In the genomic region with DNA sequence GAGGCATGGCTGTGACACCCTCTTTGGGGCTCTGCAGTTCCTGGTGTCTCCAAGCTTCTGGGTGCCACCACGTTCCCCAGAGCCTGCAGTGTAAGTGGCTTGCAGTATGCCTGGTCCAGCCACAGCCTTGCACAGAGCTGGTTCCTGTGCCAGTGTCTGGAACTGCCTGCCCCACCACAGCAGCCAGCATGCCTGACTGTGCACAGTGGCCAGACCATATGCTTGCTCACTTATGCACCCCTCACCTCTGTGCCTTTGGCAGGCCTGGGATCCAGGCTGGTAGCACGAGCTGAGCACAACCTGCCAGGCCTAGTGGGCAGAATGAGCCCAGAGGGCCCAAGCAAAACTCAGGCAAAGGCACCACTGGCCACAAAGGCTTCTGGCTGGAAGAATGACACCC, we compare ENCODE assay signal across 21 cellular contexts.
DNase-seq lines count a peak whose midpoint lies in the region; ATAC-seq, FAIRE-seq and TF ChIP-seq lines count a peak whose summit lies in the region.
"Had no signal": no experiment of that assay in that cellular context is flagged by ENCODE, and none has a peak within 500 bp of the region (broad histone marks: within the 10 kb centered on the region; RNA-seq: fewer than 3 reads in every experiment).

No MANE protein-coding gene starts in this region.

- H4K91ac ChIP-seq in neuronal stem cell (ENCODE audit: low read depth, low read length, poor library complexity) = peak overlapping the region; percentile 64

- no peak for FAIRE-seq in HepG2 (lab: Jason Lieb, UNC)
- FAIRE-seq: A549, D721Med, GM12892, GM18507, H54 had no signal

- H3K14ac ChIP-seq in neuronal stem cell (ENCODE audit: low read length) = peak overlapping the region; percentile 82

- H4K8ac ChIP-seq in neuronal stem cell (ENCODE audit: low read depth, low read length) = no peak overlapping the region

- H3K27me3 ChIP-seq in HepG2 (ENCODE audit: control insufficient read depth in 1 of 2, insufficient read depth in 2 of 2, low read length in 2 of 2) (no peaks in the 10 kb centered on the region), right lobe of liver (no peaks in the 10 kb centered on the region), neuronal stem cell (ENCODE audit: control insufficient read depth in 3 of 3, insufficient read depth in 3 of 3, low read depth in 1 of 3, low read length in 3 of 3) (no peaks in the 10 kb centered on the region), upper lobe of left lung (no peaks in the 10 kb centered on the region)

- no peaks in the 10 kb centered on the region for H4K20me1 ChIP-seq in HepG2 (ENCODE audit: insufficient read depth, low read length)

- no peak overlapping the region for H3K27ac ChIP-seq in HepG2 (ENCODE audit: extremely low read length, insufficient read depth, low read length)
- H3K27ac ChIP-seq in right lobe of liver = no peak overlapping the region
- no peak overlapping the region for H3K27ac ChIP-seq in neuronal stem cell (replicated peaks; ENCODE audit: low read length)
- H3K27ac ChIP-seq in upper lobe of left lung = no peak overlapping the region
- H3K27ac ChIP-seq: 22Rv1, A549, C4-2B, GM23248 had no signal

- H3K4me3 ChIP-seq in HepG2 (replicated peaks in 1 of 3; ENCODE audit: insufficient read depth in 1 of 3, low read depth in 2 of 3, low read length in 3 of 3) (no peak overlapping the region), right lobe of liver (no peak overlapping the region), neuronal stem cell (ENCODE audit: low read length in 2 of 2) (peak overlapping the region in 1 of 2 donors; percentile 63), upper lobe of left lung (no peak overlapping the region)
- H3K4me3 ChIP-seq: A549, GM23248 had no signal

- H3K36me3 ChIP-seq in HepG2 (replicated peaks in 1 of 2; ENCODE audit: control insufficient read depth in 1 of 2, insufficient read depth in 2 of 2, low read length in 2 of 2) = no peaks in the 10 kb centered on the region
- no peaks in the 10 kb centered on the region for H3K36me3 ChIP-seq in right lobe of liver
- no peaks in the 10 kb centered on the region for H3K36me3 ChIP-seq in neuronal stem cell (replicated peaks in 1 of 2; ENCODE audit: control insufficient read depth in 2 of 2, insufficient read depth in 2 of 2, low read length in 2 of 2)
- H3K36me3 ChIP-seq in upper lobe of left lung = no peaks in the 10 kb centered on the region

- peak overlapping the region; percentile 46 for H2BK12ac ChIP-seq in neuronal stem cell (ENCODE audit: low read length)

- 0% methylated on average over 1 of the region's 2 CpGs for WGBS in HepG2 (ENCODE audit: low lambda C conversion rate)
- WGBS in right lobe of liver (ENCODE audit: insufficient coverage, low coverage, low lambda C conversion rate, missing lambda C conversion rate) = no CpG with 5 or more reads among the region's 2 CpGs
- no CpG with 5 or more reads among the region's 2 CpGs for WGBS in neuronal stem cell (ENCODE audit: extremely low coverage in 2 of 2, insufficient read length in 2 of 2, insufficient replicate concordance in 1 of 2), 2 donors
- 67 to 81% methylated on average over 1 to 2 of the region's 2 CpGs for WGBS in upper lobe of left lung, 2 donors

- H2BK15ac ChIP-seq in neuronal stem cell (ENCODE audit: low read length) = no peak overlapping the region

- intact Hi-C loops in HepG2 (cut with micrococcal nuclease; ENCODE audit: unreplicated experiment) (no loop called here), right lobe of liver (cut with DNase I) (no loop called here)

- no peaks in the 10 kb centered on the region for H3K9me3 ChIP-seq in HepG2 (ENCODE audit: low read length)
- no peaks in the 10 kb centered on the region for H3K9me3 ChIP-seq in right lobe of liver
- H3K9me3 ChIP-seq in neuronal stem cell (replicated peaks in 1 of 2; ENCODE audit: control insufficient read depth in 2 of 2, insufficient read depth in 1 of 2, low read depth in 1 of 2, low read length in 2 of 2) = peaks cover 0 to 2% of the 10 kb centered on the region in 2 donors
- H3K9me3 ChIP-seq in upper lobe of left lung = peaks cover 0 to 2% (median 0%) of the 10 kb centered on the region in 4 donors
- H3K9me3 ChIP-seq: A549, Caco-2 had no signal

- H3K4me2 ChIP-seq in HepG2 (ENCODE audit: low read depth, low read length) = no peak overlapping the region
- no peak overlapping the region for H3K4me2 ChIP-seq in neuronal stem cell (ENCODE audit: insufficient read depth, low read length, poor library complexity, severe bottlenecking)
- H3K4me2 ChIP-seq: A549 had no signal

- peak overlapping the region; percentile 47 for H2BK120ac ChIP-seq in neuronal stem cell (ENCODE audit: low read depth, low read length)

- POLR2A ChIA-PET in HepG2 (lab: Yijun Ruan, JAX) = no interaction called here

- CTCF ChIA-PET in HepG2 (lab: Yijun Ruan, JAX; ENCODE audit: low intra/inter-chr PET ratio, low total read pairs) = no interaction called here

- peak; percentile 50; the same call in 2 of the 3 replicates for ATAC-seq in HepG2
- ATAC-seq in right lobe of liver = no peak
- peak; percentile 17 to 41 for ATAC-seq in upper lobe of left lung (ENCODE audit: low FRiP score in 2 of 2)
- no peak for ATAC-seq in HG02678 (IDR thresholded peaks at IDR 0.05; ENCODE audit: unreplicated experiment)
- ATAC-seq: A549, HCT116 had no signal

- no peak overlapping the region for H2BK5ac ChIP-seq in neuronal stem cell (ENCODE audit: low read length)

- H3K18ac ChIP-seq in neuronal stem cell (ENCODE audit: low read length) = no peak overlapping the region

- no peaks in the 10 kb centered on the region for H3K4me1 ChIP-seq in HepG2 (ENCODE audit: insufficient read depth, low read length)
- H3K4me1 ChIP-seq in right lobe of liver = no peaks in the 10 kb centered on the region
- no peaks in the 10 kb centered on the region for H3K4me1 ChIP-seq in neuronal stem cell (ENCODE audit: control insufficient read depth in 2 of 2, insufficient read depth in 1 of 2, low read depth in 1 of 2, low read length in 2 of 2)
- H3K4me1 ChIP-seq in upper lobe of left lung = no peaks in the 10 kb centered on the region
- H3K4me1 ChIP-seq: A549, Caco-2 had no signal

- H3K9ac ChIP-seq in HepG2 (ENCODE audit: insufficient read depth, low read depth, low read length) = no peak overlapping the region
- H3K9ac ChIP-seq in neuronal stem cell (ENCODE audit: low read depth, low read length, poor library complexity) = no peak overlapping the region
- H3K9ac ChIP-seq: GM23248 had no signal

- H3K23ac ChIP-seq in neuronal stem cell (ENCODE audit: low read depth, low read length, poor library complexity) = peak overlapping the region; percentile 55

- in situ Hi-C loops in HepG2 (cut with HindIII; ENCODE audit: extremely low pct_ligation_motif_present, low pct_unique_long_range_greater_than_20kb) = no loop called here

- no peak for TF ChIP-seq CTCF in HepG2 (CRISPR knock-in tag; IDR thresholded peaks at IDR 0.05)
- no peak for TF ChIP-seq CTCF in right lobe of liver (IDR thresholded peaks at IDR 0.05)
- no peak for TF ChIP-seq CTCF in upper lobe of left lung (IDR thresholded peaks at IDR 0.05)

- no peak for TF ChIP-seq RAD21 in HepG2 (CRISPR knock-in tag; IDR thresholded peaks at IDR 0.05)

- H2AFZ ChIP-seq in HepG2 (ENCODE audit: low read length) (no peak overlapping the region), neuronal stem cell (ENCODE audit: low read length) (no peak overlapping the region)
- H2AFZ ChIP-seq: GM23248 had no signal

- no peak for DNase-seq in HepG2 (ENCODE audit: low spot score)
- DNase-seq in right lobe of liver = no peak
- DNase-seq in neuronal stem cell (ENCODE audit: low spot score) = no peak
- DNase-seq in upper lobe of left lung = peak in 1 of 2 donors; percentile 36
- DNase-seq in NCI-H2171 treated with DMSO at 0.1 percent for 48 hours (lab: John Stamatoyannopoulos, UW) = no peak
- no peak for DNase-seq in activated CD8-positive, alpha-beta memory T cell treated with anti-CD3 and anti-CD28 coated beads, Interleukin-2, amount 50 U/mL, for 4 hours
- DNase-seq: AML-193; Caco-2; CD4-positive, alpha-beta T cell; GDM1; GM23248; HFFc6 had no signal

- peak overlapping the region; percentile 46 for H2AK5ac ChIP-seq in neuronal stem cell (ENCODE audit: low read depth, low read length)

- H3K4ac ChIP-seq in neuronal stem cell (ENCODE audit: low read length) = no peak overlapping the region

- no peaks in the 10 kb centered on the region for H3K79me2 ChIP-seq in HepG2 (ENCODE audit: insufficient read depth, low read length)

- H3K79me1 ChIP-seq in neuronal stem cell (ENCODE audit: low read depth, low read length) = peaks cover 5% of the 10 kb centered on the region

- TF ChIP-seq EP300 in HepG2 (IDR thresholded peaks at IDR 0.05; ENCODE audit: low read depth in 2 of 2, low read length in 2 of 2) (no peak), HepG2 (CRISPR knock-in tag; IDR thresholded peaks at IDR 0.05; ENCODE audit: borderline replicate concordance) (no peak), upper lobe of left lung (IDR thresholded peaks at IDR 0.05) (no peak)

- TF ChIP-seq POLR2A in HepG2 (IDR thresholded peaks at IDR 0.05; ENCODE audit: insufficient read depth in 1 of 2, low read depth in 2 of 2, low read length in 2 of 2) (no peak), right lobe of liver (IDR thresholded peaks at IDR 0.05) (no peak), upper lobe of left lung (IDR thresholded peaks at IDR 0.05) (no peak)

- BruUV-seq in HepG2 (replicated peaks; lab: Mats Ljungman, UMichigan) = no TSS peak

TF ChIP-seq in HepG2, 621 proteins besides CTCF, POLR2A, EP300 and RAD21:
- TF ChIP-seq GLI4 (CRISPR knock-in tag; IDR thresholded peaks at IDR 0.05; ENCODE audit: borderline replicate concordance) = no peak

Comparison
In these comparisons a context has a peak if more than half of its experiments do, and no peak if none do; other contexts are left out.
1. ATAC-seq: peak in HepG2 (single experiment) and upper lobe of left lung (2 of 2); none in right lobe of liver (0 of 4) and HG02678 (single experiment).